In the genomic region with DNA sequence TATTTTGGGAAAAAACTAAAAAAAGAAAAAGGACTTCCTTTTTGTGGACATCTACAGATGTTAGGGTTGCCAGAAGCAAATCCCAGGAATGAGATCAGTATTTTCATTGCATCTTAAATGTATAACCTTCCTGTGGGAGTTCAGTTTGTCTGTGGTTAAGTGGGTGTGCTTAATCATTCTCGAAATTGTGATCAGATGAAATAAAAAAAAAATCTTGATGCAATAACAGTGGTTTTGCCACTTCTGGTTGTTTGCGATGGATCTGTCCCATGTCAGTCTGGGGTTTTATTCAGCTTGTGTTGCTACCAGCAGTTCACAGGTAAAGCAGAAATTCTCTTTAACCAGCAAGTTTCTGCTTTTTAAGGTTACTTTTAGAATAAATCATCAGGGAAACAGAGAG, we compare ENCODE assay signal across 19 cellular contexts.
DNase-seq lines count a peak whose midpoint lies in the region; ATAC-seq and TF ChIP-seq lines count a peak whose summit lies in the region.
"Had no signal": no experiment of that assay in that cellular context is flagged by ENCODE, and none has a peak within 500 bp of the region (broad histone marks: within the 10 kb centered on the region; RNA-seq: fewer than 3 reads in every experiment).

No MANE protein-coding gene starts in this region.

- peaks cover 6% of the 10 kb centered on the region for H3K4me1 ChIP-seq in IMR-90 (ENCODE audit: control insufficient read depth, insufficient read depth, low read length)
- H3K4me1 ChIP-seq: HAP-1, prostate gland, upper lobe of left lung had no signal

- no peaks in the 10 kb centered on the region for H3K9me3 Mint-ChIP-seq in activated CD4-positive, alpha-beta memory T cell treated with anti-CD3 and anti-CD28 coated beads for 36 hours
- H3K9me3 Mint-ChIP-seq in activated CD4-positive, alpha-beta memory T cell treated with anti-CD3 and anti-CD28 coated beads, Interleukin-2, amount 10 ng/mL, durations not matched to agents 7 days and 5 days: no peaks in the 10 kb centered on the region
- no peaks in the 10 kb centered on the region for H3K9me3 Mint-ChIP-seq in central memory CD8-positive, alpha-beta T cell
- H3K9me3 Mint-ChIP-seq in osteocyte (ENCODE audit: unreplicated experiment): no peaks in the 10 kb centered on the region
- H3K9me3 Mint-ChIP-seq in type B pancreatic cell: no peaks in the 10 kb centered on the region
- H3K9me3 Mint-ChIP-seq in endothelial cell (ENCODE audit: unreplicated experiment): no peaks in the 10 kb centered on the region

- no peak overlapping the region for H2BK5ac ChIP-seq in IMR-90 (ENCODE audit: low read depth, low read length, poor library complexity, severe bottlenecking)

- no peak overlapping the region for H2BK20ac ChIP-seq in IMR-90 (ENCODE audit: low read depth, low read length)

- H4K5ac ChIP-seq in IMR-90 (ENCODE audit: low read depth, low read length): no peak overlapping the region

- intact Hi-C loops in activated CD4-positive, alpha-beta memory T cell treated with anti-CD3 and anti-CD28 coated beads for 36 hours (cut with micrococcal nuclease): no loop called here
- intact Hi-C loops in IMR-90 (cut with micrococcal nuclease): no loop called here

- no peaks in the 10 kb centered on the region; the same call in 1 of the 2 replicates for H3K36me3 ChIP-seq in IMR-90 (ENCODE audit: control insufficient read depth, insufficient read depth, low read length)
- H3K36me3 ChIP-seq: prostate gland had no signal

- H3K9me1 ChIP-seq in IMR-90 (ENCODE audit: insufficient read depth, low read length): peaks cover 6% of the 10 kb centered on the region

- H3K27ac Mint-ChIP-seq in activated CD4-positive, alpha-beta memory T cell treated with anti-CD3 and anti-CD28 coated beads for 36 hours: peak overlapping the region; percentile 21
- no peak overlapping the region for H3K27ac Mint-ChIP-seq in activated CD4-positive, alpha-beta memory T cell treated with anti-CD3 and anti-CD28 coated beads, Interleukin-2, amount 10 ng/mL, durations not matched to agents 7 days and 5 days
- H3K27ac Mint-ChIP-seq in central memory CD8-positive, alpha-beta T cell (ENCODE audit: low read depth): no peak overlapping the region
- peak overlapping the region; percentile 75 for H3K27ac Mint-ChIP-seq in osteocyte (ENCODE audit: unreplicated experiment)
- H3K27ac Mint-ChIP-seq in type B pancreatic cell: no peak overlapping the region
- no peak overlapping the region for H3K27ac Mint-ChIP-seq in endothelial cell (ENCODE audit: unreplicated experiment)

- no TSS peak for BruUV-seq in IMR-90 (replicated peaks; lab: Mats Ljungman, UMichigan)

- H3K23ac ChIP-seq in IMR-90 (ENCODE audit: low read depth, low read length): no peak overlapping the region

- no peak overlapping the region for H2AK5ac ChIP-seq in IMR-90 (ENCODE audit: low read depth, low read length)

- no peak overlapping the region for H4K91ac ChIP-seq in IMR-90 (ENCODE audit: insufficient read depth, low read depth, low read length)

- TF ChIP-seq RAD21 in IMR-90 (IDR thresholded peaks at IDR 0.05; ENCODE audit: low read length): no peak

- no peak overlapping the region for H2AK9ac ChIP-seq in IMR-90 (replicated peaks; ENCODE audit: low read depth, low read length, poor library complexity)

- H3K36me3 Mint-ChIP-seq in activated CD4-positive, alpha-beta memory T cell treated with anti-CD3 and anti-CD28 coated beads for 36 hours: peaks cover 29% of the 10 kb centered on the region
- peaks cover 44% of the 10 kb centered on the region for H3K36me3 Mint-ChIP-seq in activated CD4-positive, alpha-beta memory T cell treated with anti-CD3 and anti-CD28 coated beads, Interleukin-2, amount 10 ng/mL, durations not matched to agents 7 days and 5 days (ENCODE audit: low read depth)
- H3K36me3 Mint-ChIP-seq in central memory CD8-positive, alpha-beta T cell (ENCODE audit: insufficient read depth): peaks cover 21% of the 10 kb centered on the region
- H3K36me3 Mint-ChIP-seq in osteocyte (ENCODE audit: unreplicated experiment) (peaks cover 55% of the 10 kb centered on the region), type B pancreatic cell (peaks cover 15% of the 10 kb centered on the region), endothelial cell (ENCODE audit: low read depth, unreplicated experiment) (peaks cover 18% of the 10 kb centered on the region)

- peaks cover 0 to 5% of the 10 kb centered on the region in 2 experiments; a peak in 2 of 4 replicates for H3K79me1 ChIP-seq in IMR-90 (ENCODE audit: low read depth in 1 of 2, low read length in 2 of 2)

- H2AFZ ChIP-seq in IMR-90 (replicated peaks; ENCODE audit: low read length, poor library complexity): no peak overlapping the region

- TF ChIP-seq POLR2A in IMR-90 (IDR thresholded peaks at IDR 0.05; ENCODE audit: low read depth, low read length): no peak

- POLR2A ChIA-PET in activated CD4-positive, alpha-beta memory T cell treated with anti-CD3 and anti-CD28 coated beads for 36 hours (lab: Charles Lee): interaction anchor here (0.6 kb wide), 1 partner anchor 80 kb away, joined by 5 read pairs; no protein-coding TSS in a partner anchor
- POLR2A ChIA-PET in activated CD4-positive, alpha-beta memory T cell treated with anti-CD3 and anti-CD28 coated beads, Interleukin-2, amount 10 ng/mL, durations not matched to agents 7 days and 5 days (lab: Charles Lee): no interaction called here
- POLR2A ChIA-PET in IMR-90 (lab: Charles Lee; ENCODE audit: unreplicated experiment): no interaction called here

- H3K56ac ChIP-seq in IMR-90 (ENCODE audit: extremely low read depth, insufficient read depth, low read length): no peak overlapping the region

- H2BK120ac ChIP-seq in IMR-90 (ENCODE audit: low read depth, low read length): no peak overlapping the region

- no peak overlapping the region for H3K4me2 ChIP-seq in IMR-90 (ENCODE audit: low read depth, low read length)

- H3K9me3 ChIP-seq in IMR-90 (ENCODE audit: control insufficient read depth, insufficient read depth, low read length): no peaks in the 10 kb centered on the region
- H3K9me3 ChIP-seq: HAP-1, prostate gland, upper lobe of left lung had no signal

- H3K27me3 ChIP-seq in IMR-90 (ENCODE audit: control insufficient read depth, insufficient read depth, low read length): no peaks in the 10 kb centered on the region
- H3K27me3 ChIP-seq: upper lobe of left lung had no signal

- H4K20me1 ChIP-seq in IMR-90 (ENCODE audit: insufficient read depth, low read length): no peaks in the 10 kb centered on the region

- ATAC-seq in IMR-90 (ENCODE audit: low read depth) (no peak), omental fat pad (ENCODE audit: low FRiP score) (no peak)
- ATAC-seq in central memory CD8-positive, alpha-beta T cell (replicated peaks; ENCODE audit: extremely low read depth, poor library complexity, severe bottlenecking): no peak
- ATAC-seq: K562 had no signal

- CTCF ChIA-PET in activated CD4-positive, alpha-beta memory T cell treated with anti-CD3 and anti-CD28 coated beads for 36 hours (lab: Charles Lee): no interaction called here
- CTCF ChIA-PET in activated CD4-positive, alpha-beta memory T cell treated with anti-CD3 and anti-CD28 coated beads, Interleukin-2, amount 10 ng/mL, durations not matched to agents 7 days and 5 days (lab: Charles Lee): no interaction called here
- CTCF ChIA-PET in IMR-90 (lab: Yijun Ruan, JAX): no interaction called here

- H3K27me3 Mint-ChIP-seq in activated CD4-positive, alpha-beta memory T cell treated with anti-CD3 and anti-CD28 coated beads for 36 hours: no peaks in the 10 kb centered on the region
- H3K27me3 Mint-ChIP-seq in activated CD4-positive, alpha-beta memory T cell treated with anti-CD3 and anti-CD28 coated beads, Interleukin-2, amount 10 ng/mL, durations not matched to agents 7 days and 5 days: no peaks in the 10 kb centered on the region
- no peaks in the 10 kb centered on the region for H3K27me3 Mint-ChIP-seq in central memory CD8-positive, alpha-beta T cell
- H3K27me3 Mint-ChIP-seq in osteocyte (ENCODE audit: unreplicated experiment) (no peaks in the 10 kb centered on the region), type B pancreatic cell (no peaks in the 10 kb centered on the region), endothelial cell (ENCODE audit: unreplicated experiment) (no peaks in the 10 kb centered on the region)

- no peak for TF ChIP-seq CTCF in IMR-90 (conservative IDR thresholded peaks at IDR 0.05; ENCODE audit: low read depth, low read length)
- TF ChIP-seq CTCF in osteocyte (IDR thresholded peaks at IDR 0.05): no peak
- no peak for TF ChIP-seq CTCF in type B pancreatic cell (conservative IDR thresholded peaks at IDR 0.05)
- no peak for TF ChIP-seq CTCF in omental fat pad (IDR thresholded peaks at IDR 0.05)
- no peak for TF ChIP-seq CTCF in endothelial cell (IDR thresholded peaks at IDR 0.05; ENCODE audit: unreplicated experiment)

- no peak overlapping the region for H4K8ac ChIP-seq in IMR-90 (ENCODE audit: low read depth in 2 of 2, low read length in 2 of 2)

- no peak overlapping the region for H3K4me3 ChIP-seq in IMR-90 (ENCODE audit: insufficient read depth, low read depth, low read length)
- H3K4me3 ChIP-seq: HAP-1, K562, prostate gland, upper lobe of left lung had no signal

- no peak overlapping the region for H3K9ac ChIP-seq in IMR-90 (ENCODE audit: low read depth, low read length)

- H2BK15ac ChIP-seq in IMR-90 (ENCODE audit: low read depth, low read length): no peak overlapping the region

- no peak overlapping the region for H3K4me3 Mint-ChIP-seq in activated CD4-positive, alpha-beta memory T cell treated with anti-CD3 and anti-CD28 coated beads for 36 hours
- H3K4me3 Mint-ChIP-seq in activated CD4-positive, alpha-beta memory T cell treated with anti-CD3 and anti-CD28 coated beads, Interleukin-2, amount 10 ng/mL, durations not matched to agents 7 days and 5 days: no peak overlapping the region
- peak overlapping the region; percentile 27 for H3K4me3 Mint-ChIP-seq in central memory CD8-positive, alpha-beta T cell
- H3K4me3 Mint-ChIP-seq in osteocyte (ENCODE audit: unreplicated experiment) (no peak overlapping the region), type B pancreatic cell (no peak overlapping the region), endothelial cell (ENCODE audit: unreplicated experiment) (no peak overlapping the region)

- in situ Hi-C loops in IMR-90 (cut with MboI; ENCODE audit: low sequenced_read_pairs): no loop called here

- dilution Hi-C loops in IMR-90 (cut with HindIII; ENCODE audit: low sequenced_read_pairs, unreplicated experiment): no loop called here

- 50% methylated on average over 1 of the region's 2 CpGs; no CpG with 5 or more reads in 1 of the 2 experiments for WGBS in IMR-90 (ENCODE audit: extremely low coverage in 2 of 2, insufficient read length in 1 of 2), 2 experiments

- no peak overlapping the region for H3K14ac ChIP-seq in IMR-90 (replicated peaks; ENCODE audit: low read depth, low read length)

- no peak overlapping the region for H3K27ac ChIP-seq in IMR-90 (ENCODE audit: insufficient read depth, low read length)
- H3K27ac ChIP-seq: epithelial cell of prostate, prostate gland, upper lobe of left lung had no signal

- H3K4me1 Mint-ChIP-seq in activated CD4-positive, alpha-beta memory T cell treated with anti-CD3 and anti-CD28 coated beads for 36 hours (ENCODE audit: low read depth): peaks cover 28% of the 10 kb centered on the region
- peaks cover 18% of the 10 kb centered on the region for H3K4me1 Mint-ChIP-seq in activated CD4-positive, alpha-beta memory T cell treated with anti-CD3 and anti-CD28 coated beads, Interleukin-2, amount 10 ng/mL, durations not matched to agents 7 days and 5 days
- H3K4me1 Mint-ChIP-seq in central memory CD8-positive, alpha-beta T cell: peaks cover 52% of the 10 kb centered on the region
- H3K4me1 Mint-ChIP-seq in osteocyte (ENCODE audit: unreplicated experiment) (peaks cover 51% of the 10 kb centered on the region), type B pancreatic cell (ENCODE audit: unreplicated experiment) (no peaks in the 10 kb centered on the region), endothelial cell (ENCODE audit: unreplicated experiment) (peaks cover 5% of the 10 kb centered on the region)

- no peak for DNase-seq in activated CD4-positive, alpha-beta memory T cell treated with anti-CD3 and anti-CD28 coated beads for 36 hours
- no peak for DNase-seq in activated CD4-positive, alpha-beta memory T cell treated with anti-CD3 and anti-CD28 coated beads, Interleukin-2, amount 10 ng/mL, durations not matched to agents 7 days and 5 days
- DNase-seq in IMR-90: peak; percentile 57
- DNase-seq in central memory CD8-positive, alpha-beta T cell (ENCODE audit: low spot score in 2 of 2): no peak
- DNase-seq in osteocyte (ENCODE audit: extremely low spot score, unreplicated experiment): no peak
- DNase-seq in type B pancreatic cell (ENCODE audit: extremely low spot score, unreplicated experiment): no peak
- DNase-seq in omental fat pad (ENCODE audit: low spot score): no peak
- no peak for DNase-seq in endothelial cell (ENCODE audit: low spot score)
- DNase-seq: aorta, C1 segment of cervical spinal cord, dermis blood vessel endothelial cell, DMS79, NCI-H1092, NCI-H69, upper lobe of left lung had no signal

- H3K18ac ChIP-seq in IMR-90 (ENCODE audit: low read depth, low read length): no peak overlapping the region

- H3K4ac ChIP-seq in IMR-90 (ENCODE audit: low read depth, low read length): no peak overlapping the region

Comparison
In these comparisons a context has a peak if more than half of its experiments do, and no peak if none do; other contexts are left out.
1. H3K27ac Mint-ChIP-seq: peak in activated CD4-positive, alpha-beta memory T cell treated with anti-CD3 and anti-CD28 coated beads for 36 hours (single experiment) and osteocyte (single experiment); none in activated CD4-positive, alpha-beta memory T cell treated with anti-CD3 and anti-CD28 coated beads, Interleukin-2, amount 10 ng/mL, durations not matched to agents 7 days and 5 days (single experiment), central memory CD8-positive, alpha-beta T cell (single experiment), type B pancreatic cell (single experiment) and endothelial cell (single experiment).